1 cellular context compared by ENCODE assay signal in the genomic region with DNA sequence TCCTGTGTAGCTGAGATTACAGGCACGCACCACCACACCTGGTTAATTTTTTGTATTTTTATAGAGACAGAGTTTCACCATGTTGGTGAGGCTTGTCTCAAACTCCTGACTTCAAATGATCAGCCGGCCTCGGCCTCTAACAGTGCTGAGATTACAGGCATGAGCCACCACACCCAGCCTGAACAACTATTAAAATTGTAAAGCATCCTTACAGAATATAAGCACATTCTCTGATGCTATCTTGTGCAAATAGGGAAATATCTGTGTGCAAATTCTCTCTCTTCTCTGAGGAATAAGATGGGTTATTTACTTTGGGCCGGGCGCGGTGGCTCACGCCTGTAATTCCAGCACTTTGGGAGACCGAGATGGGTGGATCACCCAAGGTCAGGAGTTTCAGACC.
TF ChIP-seq lines count a peak whose summit lies in the region.

No MANE protein-coding gene starts in this region.

TF ChIP-seq in HEK293, 187 proteins besides CTCF, POLR2A, EP300 and RAD21:
- peak; percentile 60; the same call in 1 of the 2 replicates for TF ChIP-seq ZNF362 (tag by site-specific recombination; IDR thresholded peaks at IDR 0.05)
- no peak for TF ChIP-seq TRIM28 (IDR thresholded peaks at IDR 0.05; ENCODE audit: borderline replicate concordance, low read length)
